Comparison of ENCODE assay signal across 7 cellular contexts in the genomic region with DNA sequence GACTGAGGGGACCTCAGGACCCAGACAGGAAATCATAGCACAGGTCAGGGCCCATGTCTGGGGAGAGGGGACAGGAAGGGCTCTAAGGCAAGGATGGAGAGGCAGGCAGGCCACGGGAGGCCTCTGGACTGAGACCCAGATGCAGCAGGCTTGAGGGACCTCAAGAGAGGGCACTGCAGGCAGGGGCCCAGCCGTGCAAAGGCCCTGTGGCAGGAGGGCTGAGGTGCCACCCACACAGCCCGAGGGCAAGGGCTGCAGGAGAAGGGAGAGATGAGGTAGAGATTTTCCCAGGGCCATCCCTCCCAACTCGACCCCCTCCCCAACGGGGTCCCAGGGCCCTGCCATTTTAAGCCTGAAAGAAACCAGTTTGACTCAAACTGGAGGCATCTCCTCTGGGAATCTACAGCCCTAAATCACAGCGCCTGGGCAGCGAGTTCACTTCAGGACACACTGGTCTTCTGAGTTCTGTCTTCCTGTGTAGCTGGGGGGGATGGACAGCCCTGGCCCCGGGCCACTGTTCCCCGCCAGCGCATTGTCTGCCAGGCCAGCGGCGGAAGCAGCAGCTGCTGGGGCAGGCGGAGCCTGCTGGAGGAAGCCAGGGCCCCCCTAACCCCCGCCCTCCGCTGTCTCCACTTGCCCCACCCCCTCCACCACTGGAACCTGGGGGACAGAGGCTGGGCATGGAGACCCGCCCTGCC. TPM values are rescaled to one million over a fixed set of nuclear protein-coding genes. Genes with fewer than 3 reads are reported as not detected.
DNase-seq lines count a peak whose midpoint lies in the region; ATAC-seq, FAIRE-seq and TF ChIP-seq lines count a peak whose summit lies in the region.

No MANE protein-coding gene starts in this region.

- WGBS in HepG2 (ENCODE audit: low lambda C conversion rate): 0% methylated on average over 4 of the region's 16 CpGs

- FAIRE-seq in HepG2 (lab: Jason Lieb, UNC): no peak

- peak; percentile 92 for DNase-seq in H7
- DNase-seq in colonic mucosa: peak; percentile 75
- no peak for DNase-seq in HepG2 (ENCODE audit: low spot score)
- DNase-seq in substantia nigra (lab: John Stamatoyannopoulos, UW): peak in 43 of 49 donors; percentile 47 to 94 (median 81)
- no peak for DNase-seq in NCI-H187 (lab: John Stamatoyannopoulos, UW)

- no peaks in the 10 kb centered on the region for H4K20me1 ChIP-seq in OCI-LY3 (ENCODE audit: insufficient read depth, low read length)
- no peaks in the 10 kb centered on the region for H4K20me1 ChIP-seq in HepG2 (ENCODE audit: insufficient read depth, low read length)

- peak overlapping the region; percentile 78 for H3K4me2 ChIP-seq in OCI-LY3 (ENCODE audit: low read length)
- H3K4me2 ChIP-seq in HepG2 (ENCODE audit: low read depth, low read length): peak overlapping the region; percentile 58

- no TSS peak for BruUV-seq in HepG2 (replicated peaks; lab: Mats Ljungman, UMichigan)

- H3K36me3 ChIP-seq in H7 (replicated peaks; ENCODE audit: control insufficient read depth, insufficient read depth, low read length) (no peaks in the 10 kb centered on the region), OCI-LY3 (replicated peaks; ENCODE audit: low read depth, low read length) (no peaks in the 10 kb centered on the region), colonic mucosa (no peaks in the 10 kb centered on the region), HepG2 (replicated peaks in 1 of 2; ENCODE audit: control insufficient read depth in 1 of 2, insufficient read depth in 2 of 2, low read length in 2 of 2) (no peaks in the 10 kb centered on the region)

- TF ChIP-seq CTCF in OCI-LY3 (IDR thresholded peaks at IDR 0.05; ENCODE audit: low read depth, low read length) (no peak), colonic mucosa (IDR thresholded peaks at IDR 0.05) (no peak), HepG2 (CRISPR knock-in tag; IDR thresholded peaks at IDR 0.05) (no peak)

- H3K27me3 ChIP-seq in H7 (ENCODE audit: control insufficient read depth, insufficient read depth, low read length): no peaks in the 10 kb centered on the region
- no peaks in the 10 kb centered on the region for H3K27me3 ChIP-seq in OCI-LY3 (ENCODE audit: low read depth, low read length)
- H3K27me3 ChIP-seq in colonic mucosa: no peaks in the 10 kb centered on the region
- H3K27me3 ChIP-seq in HepG2 (ENCODE audit: control insufficient read depth in 1 of 2, insufficient read depth in 2 of 2, low read length in 2 of 2): peaks cover 8 to 71% of the 10 kb centered on the region in 2 experiments

- CTCF ChIA-PET in HepG2 (lab: Yijun Ruan, JAX; ENCODE audit: low intra/inter-chr PET ratio, low total read pairs): interaction anchor here (2.0 kb wide), 1 partner anchor 10 kb away, joined by 4 read pairs; no protein-coding TSS in a partner anchor

- H3K9ac ChIP-seq in OCI-LY3 (ENCODE audit: low read length) (peak overlapping the region; percentile 61), colonic mucosa (ENCODE audit: low read depth in 2 of 2, low read length in 2 of 2) (peak overlapping the region; percentile 51 to 53), HepG2 (ENCODE audit: insufficient read depth, low read depth, low read length) (no peak overlapping the region)

- peak; percentile 8; the same call in 1 of the 3 replicates for ATAC-seq in HepG2
- no peak for ATAC-seq in GM18498 (IDR thresholded peaks at IDR 0.05; ENCODE audit: unreplicated experiment)

- no peak for TF ChIP-seq RAD21 in HepG2 (CRISPR knock-in tag; IDR thresholded peaks at IDR 0.05)

- intact Hi-C loops in colonic mucosa (cut with DNase I): no loop called here
- intact Hi-C loops in HepG2 (cut with micrococcal nuclease; ENCODE audit: unreplicated experiment): loop anchor here (5.0 kb wide), 1 partner anchor 40 kb away; no protein-coding TSS in a partner anchor

- no peaks in the 10 kb centered on the region for H3K9me3 ChIP-seq in OCI-LY3 (ENCODE audit: insufficient read depth, low read length)
- no peaks in the 10 kb centered on the region for H3K9me3 ChIP-seq in colonic mucosa
- no peaks in the 10 kb centered on the region for H3K9me3 ChIP-seq in HepG2 (ENCODE audit: low read length)

- H3K79me2 ChIP-seq in OCI-LY3 (ENCODE audit: low read length) (no peaks in the 10 kb centered on the region), HepG2 (ENCODE audit: insufficient read depth, low read length) (no peaks in the 10 kb centered on the region)

- POLR2A ChIA-PET in HepG2 (lab: Yijun Ruan, JAX): interaction anchor here (1.0 to 1.8 kb wide), 4 partner anchors 9 to 253 kb away, joined by 4 to 11 read pairs (median 6); a partner anchor contains a TSS

- H3K4me3 ChIP-seq in H7 (ENCODE audit: insufficient read depth, low read depth, low read length) (no peak overlapping the region), OCI-LY3 (ENCODE audit: low read length) (peak overlapping the region; percentile 59), colonic mucosa (no peak overlapping the region), HepG2 (replicated peaks in 1 of 3; ENCODE audit: insufficient read depth in 1 of 3, low read depth in 2 of 3, low read length in 3 of 3) (peak overlapping the region in 1 of 3 experiments; percentile 37; a peak in 1 of 6 replicates)

- no peak for TF ChIP-seq EP300 in HepG2 (IDR thresholded peaks at IDR 0.05; ENCODE audit: low read depth in 2 of 2, low read length in 2 of 2)
- no peak for TF ChIP-seq EP300 in HepG2 (CRISPR knock-in tag; IDR thresholded peaks at IDR 0.05; ENCODE audit: borderline replicate concordance)

- peak overlapping the region; percentile 59 for H3K27ac ChIP-seq in OCI-LY3 (ENCODE audit: low read length)
- H3K27ac ChIP-seq in colonic mucosa: peak overlapping the region; percentile 69
- no peak overlapping the region for H3K27ac ChIP-seq in HepG2 (ENCODE audit: extremely low read length, insufficient read depth, low read length)
- H3K27ac ChIP-seq in substantia nigra (ENCODE audit: low read depth, low read length, poor library complexity, severe bottlenecking): peak overlapping the region; percentile 76

- in situ Hi-C loops in HepG2 (cut with HindIII; ENCODE audit: extremely low pct_ligation_motif_present, low pct_unique_long_range_greater_than_20kb): loop anchor here (5.0 kb wide), 1 partner anchor 40 kb away; no protein-coding TSS in a partner anchor

- H3K4me1 ChIP-seq in OCI-LY3 (ENCODE audit: low read length) (peaks cover 81% of the 10 kb centered on the region), colonic mucosa (peaks cover 11% of the 10 kb centered on the region), HepG2 (ENCODE audit: insufficient read depth, low read length) (peaks cover 22% of the 10 kb centered on the region)

- H2AFZ ChIP-seq in OCI-LY3 (ENCODE audit: low read depth, low read length): peak overlapping the region; percentile 1; the same call in 1 of the 2 replicates
- H2AFZ ChIP-seq in HepG2 (ENCODE audit: low read length): no peak overlapping the region

- TF ChIP-seq POLR2A in HepG2 (IDR thresholded peaks at IDR 0.05; ENCODE audit: insufficient read depth in 1 of 2, low read depth in 2 of 2, low read length in 2 of 2): no peak

TF ChIP-seq in HepG2, 621 proteins besides CTCF, POLR2A, EP300 and RAD21 (continues in another document):
- TF ChIP-seq, protein P1, sequence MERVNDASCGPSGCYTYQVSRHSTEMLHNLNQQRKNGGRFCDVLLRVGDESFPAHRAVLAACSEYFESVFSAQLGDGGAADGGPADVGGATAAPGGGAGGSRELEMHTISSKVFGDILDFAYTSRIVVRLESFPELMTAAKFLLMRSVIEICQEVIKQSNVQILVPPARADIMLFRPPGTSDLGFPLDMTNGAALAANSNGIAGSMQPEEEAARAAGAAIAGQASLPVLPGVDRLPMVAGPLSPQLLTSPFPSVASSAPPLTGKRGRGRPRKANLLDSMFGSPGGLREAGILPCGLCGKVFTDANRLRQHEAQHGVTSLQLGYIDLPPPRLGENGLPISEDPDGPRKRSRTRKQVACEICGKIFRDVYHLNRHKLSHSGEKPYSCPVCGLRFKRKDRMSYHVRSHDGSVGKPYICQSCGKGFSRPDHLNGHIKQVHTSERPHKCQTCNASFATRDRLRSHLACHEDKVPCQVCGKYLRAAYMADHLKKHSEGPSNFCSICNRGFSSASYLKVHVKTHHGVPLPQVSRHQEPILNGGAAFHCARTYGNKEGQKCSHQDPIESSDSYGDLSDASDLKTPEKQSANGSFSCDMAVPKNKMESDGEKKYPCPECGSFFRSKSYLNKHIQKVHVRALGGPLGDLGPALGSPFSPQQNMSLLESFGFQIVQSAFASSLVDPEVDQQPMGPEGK (CRISPR knock-in tag; IDR thresholded peaks at IDR 0.05): 0 out of 2 replicates have a peak, but pooled peaks have one; percentile 28
- TF ChIP-seq JARID2 (CRISPR knock-in tag; IDR thresholded peaks at IDR 0.05; ENCODE audit: insufficient replicate concordance) (no peak), SAP130 (CRISPR knock-in tag; IDR thresholded peaks at IDR 0.05; ENCODE audit: low read depth) (peak; percentile 24; the same call in 1 of the 2 replicates), RXRA (CRISPR knock-in tag; IDR thresholded peaks at IDR 0.05) (peak; percentile 33; the same call in 1 of the 2 replicates)

RNA-seq across cellular contexts. Expression of a gene that starts 20.3 kb away (rescaled TPM):
- total RNA-seq in H7 (2014; rRNA removed; shearing (Covaris generic)): 0.10 TPM in 1 of 2 replicates, not detected in the other
- under 1 TPM in 1 of 2 donors, not detected in 1; 0.12 TPM for total RNA-seq in colonic mucosa
- total RNA-seq in HepG2 (2016; rRNA removed; fragmentation: Illumina TruSeq; extraction: Trizol): 0.09 and 0.24 TPM in 2 replicates
- total RNA-seq in HepG2 (2016; cell fraction: cytosol; rRNA removed; fragmentation: Illumina TruSeq; extraction: Trizol; ENCODE audit: low read depth): 0.09 TPM in 1 of 2 replicates, not detected in the other
- 0.06 and 0.33 TPM in 2 replicates for total RNA-seq in HepG2 (2016; cell fraction: insoluble cytoplasmic fraction; rRNA removed; fragmentation: Illumina TruSeq; extraction: Trizol)
- 0.10 and 0.12 TPM in 2 replicates for total RNA-seq in HepG2 (2016; cell fraction: membrane; rRNA removed; fragmentation: Illumina TruSeq; extraction: Trizol)
- total RNA-seq in HepG2 (2016; cell fraction: nucleus; rRNA removed; fragmentation: Illumina TruSeq; extraction: Trizol): not detected in 2 replicates
- 0.04 TPM in 1 of 2 replicates, not detected in the other for polyA plus RNA-seq in HepG2 (2011; rRNA removed)
- polyA plus RNA-seq in HepG2 (2011; cell fraction: cytosol; rRNA removed): 0.08 and 0.17 TPM in 2 replicates
- polyA plus RNA-seq in HepG2 (2011; cell fraction: nucleus; rRNA removed): 0.05 and 0.08 TPM in 2 replicates
- 0.08 TPM in 1 of 2 replicates, not detected in the other for polyA plus RNA-seq in HepG2 (2012)
- 0.07 and 0.10 TPM in 2 replicates for polyA plus RNA-seq in HepG2 (2016; cell fraction: cytosol; fragmentation: Illumina TruSeq; extraction: Trizol; ENCODE audit: low read depth)
- polyA plus RNA-seq in HepG2 (2016; cell fraction: insoluble cytoplasmic fraction; fragmentation: Illumina TruSeq; extraction: Trizol; ENCODE audit: low read depth): 0.27 and 0.40 TPM in 2 replicates
- 0.12 and 0.22 TPM in 2 replicates for polyA plus RNA-seq in HepG2 (2016; cell fraction: membrane; fragmentation: Illumina TruSeq; extraction: Trizol; ENCODE audit: low read depth)
- polyA plus RNA-seq in HepG2 (2016; cell fraction: nucleus; fragmentation: Illumina TruSeq; extraction: Trizol; ENCODE audit: insufficient read depth, low read depth): 0.25 and 0.30 TPM in 2 replicates
- 0.30 and 2.8 TPM in 2 replicates for polyA minus RNA-seq in HepG2 (2011; rRNA and poly(A)+ RNA removed; ENCODE audit: low replicate concordance)
- polyA minus RNA-seq in HepG2 (2011; cell fraction: cytosol; rRNA and poly(A)+ RNA removed): 0.20 TPM in 1 of 2 replicates, not detected in the other
- not detected in 2 replicates for polyA minus RNA-seq in HepG2 (2011; cell fraction: nucleus; rRNA and poly(A)+ RNA removed)

Comparison
In these comparisons a context has a peak if more than half of its experiments do, and no peak if none do; other contexts are left out.
1. DNase-seq: peak in H7 (single experiment), colonic mucosa (single experiment) and substantia nigra (43 of 49); none in HepG2 (single experiment) and NCI-H187 (0 of 2).